8 cellular contexts compared by ENCODE assay signal in genomic region chr13:31951215-31951678, GRCh38.
DNase-seq lines count a peak whose midpoint lies in the region; ATAC-seq and TF ChIP-seq lines count a peak whose summit lies in the region.

No MANE protein-coding gene starts in this region.

- H3K9me3 Mint-ChIP-seq in activated CD8-positive, alpha-beta T cell treated with anti-CD3 and anti-CD28 coated beads, Interleukin-2, amount 10 ng/mL, durations not matched to agents 7 days and 5 days (ENCODE audit: insufficient read depth) = no peaks in the 10 kb centered on the region

- H3K36me3 ChIP-seq in mucosa of descending colon (ENCODE audit: low read depth) = no peaks in the 10 kb centered on the region

- no peaks in the 10 kb centered on the region for H3K4me1 ChIP-seq in mucosa of descending colon (ENCODE audit: low read depth)

- DNase-seq in GM12865 (ENCODE audit: low read depth) = peak; percentile 93
- DNase-seq in activated CD8-positive, alpha-beta T cell treated with anti-CD3 and anti-CD28 coated beads, Interleukin-2, amount 10 ng/mL, durations not matched to agents 7 days and 5 days = peak; percentile 28
- peak; percentile 50 to 79 (median 57) for DNase-seq in mucosa of descending colon
- no peak for DNase-seq in stimulated activated CD4-positive, alpha-beta T cell treated with anti-CD3 and anti-CD28 coated beads, Interleukin-2, amount 100 ng/mL, for 24 hours
- no peak for DNase-seq in RWPE1 (ENCODE audit: low spot score)
- no peak for DNase-seq in NCI-H1092 treated with DMSO at 0.1 percent for 48 hours (lab: John Stamatoyannopoulos, UW)

- no peaks in the 10 kb centered on the region for H3K9me3 ChIP-seq in mucosa of descending colon

- H3K4me1 Mint-ChIP-seq in activated CD8-positive, alpha-beta T cell treated with anti-CD3 and anti-CD28 coated beads, Interleukin-2, amount 10 ng/mL, durations not matched to agents 7 days and 5 days (ENCODE audit: low read depth) = peaks cover 8% of the 10 kb centered on the region

- ATAC-seq in GM21381 (IDR thresholded peaks at IDR 0.05; ENCODE audit: unreplicated experiment) (peak; percentile 94), HG03520 (IDR thresholded peaks at IDR 0.05; ENCODE audit: unreplicated experiment) (peak; percentile 93), mucosa of descending colon (peak; percentile 89)
- no peak for ATAC-seq in activated CD8-positive, alpha-beta T cell treated with anti-CD3 and anti-CD28 coated beads, Interleukin-2, amount 10 ng/mL, durations not matched to agents 7 days and 5 days

- no peaks in the 10 kb centered on the region for H3K27me3 Mint-ChIP-seq in activated CD8-positive, alpha-beta T cell treated with anti-CD3 and anti-CD28 coated beads, Interleukin-2, amount 10 ng/mL, durations not matched to agents 7 days and 5 days (ENCODE audit: low read depth)

- no peak overlapping the region for H3K27ac Mint-ChIP-seq in activated CD8-positive, alpha-beta T cell treated with anti-CD3 and anti-CD28 coated beads, Interleukin-2, amount 10 ng/mL, durations not matched to agents 7 days and 5 days

- TF ChIP-seq CTCF in GM12865 (IDR thresholded peaks at IDR 0.05; ENCODE audit: insufficient read depth, low read depth, low read length, missing control alignments) (no peak), mucosa of descending colon (IDR thresholded peaks at IDR 0.05) (no peak), RWPE1 (conservative IDR thresholded peaks at IDR 0.05; ENCODE audit: low read depth) (no peak)

- POLR2A ChIA-PET in activated CD8-positive, alpha-beta T cell treated with anti-CD3 and anti-CD28 coated beads, Interleukin-2, amount 10 ng/mL, durations not matched to agents 7 days and 5 days (lab: Charles Lee) = no interaction called here
- POLR2A ChIA-PET in RWPE1 (lab: Yijun Ruan, JAX; ENCODE audit: low non-redundant PET) = no interaction called here

- peak overlapping the region; percentile 15; the same call in 1 of the 2 replicates for H3K4me3 ChIP-seq in GM12865 (ENCODE audit: low read depth, low read length)
- H3K4me3 ChIP-seq in mucosa of descending colon = no peak overlapping the region

- H3K4me3 Mint-ChIP-seq in activated CD8-positive, alpha-beta T cell treated with anti-CD3 and anti-CD28 coated beads, Interleukin-2, amount 10 ng/mL, durations not matched to agents 7 days and 5 days = no peak overlapping the region

- CTCF ChIA-PET in activated CD8-positive, alpha-beta T cell treated with anti-CD3 and anti-CD28 coated beads, Interleukin-2, amount 10 ng/mL, durations not matched to agents 7 days and 5 days (lab: Charles Lee) = interaction anchor here (1.0 kb wide), 1 partner anchor 278 kb away, joined by 3 read pairs; no protein-coding TSS in a partner anchor
- CTCF ChIA-PET in RWPE1 (lab: Yijun Ruan, JAX) = interaction anchor here (1.1 kb wide), 1 partner anchor 11 kb away, joined by 4 read pairs; no protein-coding TSS in a partner anchor

- no peaks in the 10 kb centered on the region for H3K36me3 Mint-ChIP-seq in activated CD8-positive, alpha-beta T cell treated with anti-CD3 and anti-CD28 coated beads, Interleukin-2, amount 10 ng/mL, durations not matched to agents 7 days and 5 days (ENCODE audit: low read depth)

- intact Hi-C loops in mucosa of descending colon (cut with DNase I, micrococcal nuclease) = no loop called here

- H3K27ac ChIP-seq in RWPE1 = no peak overlapping the region

Comparison
In these comparisons a context has a peak if more than half of its experiments do, and no peak if none do; other contexts are left out.
1. DNase-seq: peak in GM12865 (single experiment), activated CD8-positive, alpha-beta T cell treated with anti-CD3 and anti-CD28 coated beads, Interleukin-2, amount 10 ng/mL, durations not matched to agents 7 days and 5 days (single experiment) and mucosa of descending colon (3 of 3); none in stimulated activated CD4-positive, alpha-beta T cell treated with anti-CD3 and anti-CD28 coated beads, Interleukin-2, amount 100 ng/mL, for 24 hours (0 of 2), RWPE1 (single experiment) and NCI-H1092 treated with DMSO at 0.1 percent for 48 hours (single experiment).